In the genomic region with DNA sequence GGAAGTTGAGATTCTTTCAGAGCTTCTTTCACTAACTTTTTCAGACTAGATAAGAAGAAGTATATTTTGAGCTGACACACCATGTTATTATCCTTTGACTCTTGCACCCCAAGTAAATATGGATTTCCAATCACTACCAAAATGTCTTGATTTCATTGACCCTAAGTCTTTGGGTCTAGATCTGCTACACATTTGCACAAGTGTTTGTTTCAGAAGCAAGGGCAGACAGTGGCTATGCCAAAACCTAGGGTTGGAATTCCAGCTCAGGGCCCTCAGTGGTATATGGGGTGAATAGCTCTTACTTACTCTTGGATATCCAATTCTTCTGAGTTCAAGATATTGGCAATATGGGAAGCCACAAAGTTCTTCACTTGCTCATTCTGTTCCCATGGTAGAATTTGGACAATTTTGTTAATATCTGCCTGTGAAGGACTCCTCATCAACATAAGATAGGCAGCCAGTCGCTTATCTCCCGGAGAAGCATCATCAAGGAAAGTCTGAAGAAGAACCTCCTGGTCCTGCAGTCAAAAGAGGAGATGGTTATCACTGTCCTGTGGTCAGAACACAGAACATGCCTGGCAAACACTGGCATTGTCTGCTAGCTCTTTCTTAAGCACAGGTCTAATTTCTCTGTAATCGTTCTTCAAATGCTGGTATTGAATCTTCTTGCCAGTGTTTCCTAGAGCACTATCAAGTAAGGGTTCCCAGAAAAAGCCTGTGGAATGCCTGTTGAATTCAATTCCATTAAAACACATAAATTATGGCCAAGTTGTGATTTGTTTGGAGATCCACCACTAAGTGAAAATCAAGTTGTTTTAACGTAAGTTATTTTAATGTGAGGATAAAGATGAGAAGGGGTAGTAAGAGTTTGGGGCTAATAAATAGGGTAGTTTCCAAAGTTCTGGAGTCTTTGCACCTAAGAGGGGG, we compare ENCODE assay signal across 7 cellular contexts. TPM values are rescaled to one million over a fixed set of nuclear protein-coding genes. Genes with fewer than 3 reads are reported as not detected.
"Had no signal": no experiment of that assay in that cellular context is flagged by ENCODE, and none has a peak within 500 bp of the region (broad histone marks: within the 10 kb centered on the region; RNA-seq: fewer than 3 reads in every experiment).

No MANE protein-coding gene starts in this region.

- DNase-seq: GM23248, GOT3, HFFc6 had no signal

- H2AFZ ChIP-seq: GM23248 had no signal

- H3K9me3 Mint-ChIP-seq: IgD-negative memory B cell had no signal

- H3K9ac ChIP-seq: GM23248 had no signal

- H3K4me3 Mint-ChIP-seq: HFFc6, IgD-negative memory B cell had no signal

- H3K4me3 ChIP-seq: GM23248, HAP-1 had no signal

- H3K27ac Mint-ChIP-seq: HFFc6, IgD-negative memory B cell had no signal

- H3K36me3 Mint-ChIP-seq: IgD-negative memory B cell had no signal

- H3K36me3 ChIP-seq: HAP-1 had no signal

- H3K27ac ChIP-seq: GM23248, HL-60 had no signal

- H3K9me3 ChIP-seq: HAP-1 had no signal

- H3K4me1 Mint-ChIP-seq: IgD-negative memory B cell had no signal

RNA-seq across cellular contexts. Expression of a gene that starts 15.6 kb away (rescaled TPM):
- total RNA-seq: GM23248, H4, HFFc6 had no signal
- polyA plus RNA-seq: GM23248, IgD-negative memory B cell had no signal
